In the genomic region with DNA sequence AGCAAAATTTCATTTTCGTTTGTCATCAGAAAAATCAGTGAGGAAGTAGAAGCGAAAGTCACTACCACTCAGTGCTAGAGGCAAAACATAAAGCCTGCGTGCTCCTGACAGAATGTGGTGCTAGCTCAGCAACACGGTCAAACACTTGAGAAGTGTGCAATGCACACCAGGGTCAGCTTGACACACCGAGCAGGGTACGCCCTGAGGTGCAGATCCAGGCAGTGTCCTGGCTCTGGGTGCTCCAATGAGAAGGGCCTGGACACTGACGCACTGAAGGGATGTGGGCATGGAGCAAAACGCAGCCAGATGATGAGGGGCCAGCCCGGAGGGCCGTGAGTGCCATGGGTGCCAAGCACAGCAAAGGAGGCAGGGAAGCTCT, we compare ENCODE assay signal across 8 cellular contexts. TPM values are rescaled to one million over a fixed set of nuclear protein-coding genes. Genes with fewer than 3 reads are reported as not detected.
DNase-seq lines count a peak whose midpoint lies in the region; ATAC-seq and TF ChIP-seq lines count a peak whose summit lies in the region.

No MANE protein-coding gene starts in this region.

- DNase-seq in activated naive CD8-positive, alpha-beta T cell treated with anti-CD3 and anti-CD28 coated beads for 36 hours: no peak
- no peak for DNase-seq in gastrocnemius medialis
- DNase-seq in COR-L47 (lab: John Stamatoyannopoulos, UW): no peak
- no peak for DNase-seq in mesenteric fat pad (ENCODE audit: low spot score)
- DNase-seq in superior temporal gyrus (ENCODE audit: extremely low spot score): no peak

- in situ Hi-C loops in gastrocnemius medialis (cut with MboI; ENCODE audit: low sequenced_read_pairs in 4 of 4): no loop called here

- H3K36me3 ChIP-seq in BLaER1: peaks cover 71% of the 10 kb centered on the region
- peaks cover 0 to 7% of the 10 kb centered on the region in 2 donors for H3K36me3 ChIP-seq in gastrocnemius medialis

- H3K4me3 Mint-ChIP-seq in activated naive CD8-positive, alpha-beta T cell treated with anti-CD3 and anti-CD28 coated beads for 36 hours: no peak overlapping the region

- H3K9me3 ChIP-seq in BLaER1 (no peaks in the 10 kb centered on the region), gastrocnemius medialis (no peaks in the 10 kb centered on the region)

- no peak overlapping the region for H3K4me3 ChIP-seq in BLaER1
- no peak overlapping the region for H3K4me3 ChIP-seq in gastrocnemius medialis

- peaks cover 45% of the 10 kb centered on the region for H3K4me1 Mint-ChIP-seq in activated naive CD8-positive, alpha-beta T cell treated with anti-CD3 and anti-CD28 coated beads for 36 hours

- TF ChIP-seq POLR2A in GM19193 (IDR thresholded peaks at IDR 0.05; ENCODE audit: extremely low read depth, insufficient read depth, insufficient read length) (peak; percentile 20), gastrocnemius medialis (IDR thresholded peaks at IDR 0.05) (no peak)

- peaks cover 58% of the 10 kb centered on the region for H3K4me1 ChIP-seq in BLaER1
- peaks cover 0 to 5% of the 10 kb centered on the region in 2 donors for H3K4me1 ChIP-seq in gastrocnemius medialis

- H3K9me3 Mint-ChIP-seq in activated naive CD8-positive, alpha-beta T cell treated with anti-CD3 and anti-CD28 coated beads for 36 hours: no peaks in the 10 kb centered on the region

- TF ChIP-seq CTCF in gastrocnemius medialis (IDR thresholded peaks at IDR 0.05 in 4 of 5, conservative IDR thresholded peaks at IDR 0.05 in 1 of 5): no peak

- ATAC-seq in HG03135 (IDR thresholded peaks at IDR 0.05; ENCODE audit: unreplicated experiment): peak; percentile 47
- no peak for ATAC-seq in gastrocnemius medialis

- peak overlapping the region; percentile 78 for H3K27ac Mint-ChIP-seq in activated naive CD8-positive, alpha-beta T cell treated with anti-CD3 and anti-CD28 coated beads for 36 hours

- H4K20me1 ChIP-seq in BLaER1: peaks cover 89% of the 10 kb centered on the region

- intact Hi-C loops in gastrocnemius medialis (cut with DNase I; ENCODE audit: low total_unique reads): loop anchor here (10.0 kb wide), 1 partner anchor 166 kb away; no protein-coding TSS in a partner anchor

- H3K27ac ChIP-seq in BLaER1 (peak overlapping the region; percentile 59), gastrocnemius medialis (peak overlapping the region; percentile 53 to 66 (median 61))

- H3K27me3 ChIP-seq in BLaER1 (no peaks in the 10 kb centered on the region), gastrocnemius medialis (no peaks in the 10 kb centered on the region)

- no peak overlapping the region for H3K9ac ChIP-seq in BLaER1

- H3K27me3 Mint-ChIP-seq in activated naive CD8-positive, alpha-beta T cell treated with anti-CD3 and anti-CD28 coated beads for 36 hours: no peaks in the 10 kb centered on the region

- peaks cover 30% of the 10 kb centered on the region for H3K36me3 Mint-ChIP-seq in activated naive CD8-positive, alpha-beta T cell treated with anti-CD3 and anti-CD28 coated beads for 36 hours

- peak overlapping the region; percentile 91 for H3K4me2 ChIP-seq in BLaER1

RNA-seq across cellular contexts. Expression of a gene that starts 5.9 kb away (rescaled TPM):
- total RNA-seq in activated naive CD8-positive, alpha-beta T cell treated with anti-CD3 and anti-CD28 coated beads for 36 hours: 10 to 100 TPM; 34.1 to 35.8 TPM
- total RNA-seq in gastrocnemius medialis: 1 to 10 TPM; 4.9 to 9.6 (median 6.5) TPM
- 50.6 TPM for total RNA-seq in mesenteric fat pad

RNA-seq across cellular contexts. Expression of a gene that starts 48.8 kb away (rescaled TPM):
- 10 to 100 TPM; 24.5 to 27.3 TPM for total RNA-seq in activated naive CD8-positive, alpha-beta T cell treated with anti-CD3 and anti-CD28 coated beads for 36 hours
- total RNA-seq in gastrocnemius medialis (1 to 10 TPM; 4.4 to 8.3 (median 5.9) TPM), mesenteric fat pad (8.6 TPM)
